Comparison of ENCODE assay signal across 8 cellular contexts in the genomic region with DNA sequence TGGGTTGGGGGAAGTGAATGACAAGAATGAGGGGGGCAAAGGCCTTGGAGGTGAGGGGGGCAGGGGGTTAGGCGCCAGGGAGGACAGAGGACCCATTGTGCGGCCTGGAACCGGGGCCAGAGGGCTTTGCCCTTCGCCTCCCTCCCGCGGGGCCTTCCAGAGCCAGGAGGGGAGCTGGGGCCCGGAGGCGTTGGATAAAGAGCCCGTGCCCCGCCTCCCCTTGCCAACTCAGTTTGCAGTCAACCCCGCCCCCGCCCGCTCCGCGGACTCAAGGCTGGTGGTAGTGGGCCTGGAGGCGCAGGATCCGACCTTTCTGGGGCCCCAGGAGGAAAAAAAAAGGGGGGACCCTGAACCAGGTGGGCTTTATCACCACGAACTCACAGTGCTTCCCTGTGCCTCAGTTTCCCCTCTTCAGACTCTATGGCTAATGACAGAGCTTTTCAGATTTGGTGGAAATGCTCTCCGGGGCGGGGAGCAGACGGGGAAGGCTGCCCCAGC. TPM values are rescaled to one million over a fixed set of nuclear protein-coding genes. Genes with fewer than 3 reads are reported as not detected.
DNase-seq lines count a peak whose midpoint lies in the region; ATAC-seq and TF ChIP-seq lines count a peak whose summit lies in the region.

No MANE protein-coding gene starts in this region.

- peak overlapping the region; percentile 91 for H2BK15ac ChIP-seq in IMR-90 (ENCODE audit: low read depth, low read length)

- no peaks in the 10 kb centered on the region for H3K9me3 Mint-ChIP-seq in activated naive CD8-positive, alpha-beta T cell treated with anti-CD3 and anti-CD28 coated beads for 36 hours

- H3K9me3 ChIP-seq in IMR-90 (ENCODE audit: control insufficient read depth, insufficient read depth, low read length) (no peaks in the 10 kb centered on the region), iPS-18a (ENCODE audit: control insufficient read depth, low read depth, low read length) (no peaks in the 10 kb centered on the region)

- H3K9ac ChIP-seq in IMR-90 (ENCODE audit: low read depth, low read length): peak overlapping the region; percentile 60
- H3K9ac ChIP-seq in iPS-18a (ENCODE audit: low read length): peak overlapping the region; percentile 23

- intact Hi-C loops in IMR-90 (cut with micrococcal nuclease): no loop called here

- peaks cover 2% of the 10 kb centered on the region for H3K36me3 Mint-ChIP-seq in activated naive CD8-positive, alpha-beta T cell treated with anti-CD3 and anti-CD28 coated beads for 36 hours

- peak overlapping the region; percentile 85; the same call in 1 of the 2 replicates for H2BK20ac ChIP-seq in IMR-90 (ENCODE audit: low read depth, low read length)

- CTCF ChIA-PET in IMR-90 (lab: Yijun Ruan, JAX): interaction anchor here (1.8 kb wide), 1 partner anchor 12 kb away, joined by 9 read pairs; no protein-coding TSS in a partner anchor

- peaks cover 14% of the 10 kb centered on the region for H3K4me1 ChIP-seq in IMR-90 (ENCODE audit: control insufficient read depth, insufficient read depth, low read length)
- H3K4me1 ChIP-seq in iPS-18a (ENCODE audit: control insufficient read depth, low read depth, low read length): peaks cover 6% of the 10 kb centered on the region

- peak overlapping the region; percentile 66 for H3K27ac ChIP-seq in IMR-90 (ENCODE audit: insufficient read depth, low read length)
- no peak overlapping the region for H3K27ac ChIP-seq in iPS-18a (ENCODE audit: low read length)

- H3K79me1 ChIP-seq in IMR-90 (ENCODE audit: low read depth in 1 of 2, low read length in 2 of 2): peaks cover 16 to 65% of the 10 kb centered on the region in 2 experiments

- peak overlapping the region; percentile 1; the same call in 1 of the 2 replicates for H4K5ac ChIP-seq in IMR-90 (ENCODE audit: low read depth, low read length)

- 30% methylated on average over 2 of the region's 21 CpGs; no CpG with 5 or more reads in 1 of the 2 experiments for WGBS in IMR-90 (ENCODE audit: extremely low coverage in 2 of 2, insufficient read length in 1 of 2), 2 experiments

- no peak overlapping the region for H3K27ac Mint-ChIP-seq in activated naive CD8-positive, alpha-beta T cell treated with anti-CD3 and anti-CD28 coated beads for 36 hours

- H3K36me3 ChIP-seq in IMR-90 (ENCODE audit: control insufficient read depth, insufficient read depth, low read length) (peaks cover 7% of the 10 kb centered on the region), iPS-18a (ENCODE audit: control insufficient read depth, low read depth, low read length) (no peaks in the 10 kb centered on the region)

- peaks cover 4% of the 10 kb centered on the region for H3K4me1 Mint-ChIP-seq in activated naive CD8-positive, alpha-beta T cell treated with anti-CD3 and anti-CD28 coated beads for 36 hours

- H2BK120ac ChIP-seq in IMR-90 (ENCODE audit: low read depth, low read length): peak overlapping the region; percentile 92; the same call in 1 of the 2 replicates

- peak overlapping the region; percentile 85 for H3K4me3 Mint-ChIP-seq in activated naive CD8-positive, alpha-beta T cell treated with anti-CD3 and anti-CD28 coated beads for 36 hours

- DNase-seq in IMR-90 (peak; percentile 67), SHP77 (lab: John Stamatoyannopoulos, UW) (no peak), A172 (ENCODE audit: low spot score) (no peak)
- peak; percentile 26 for DNase-seq in activated naive CD8-positive, alpha-beta T cell treated with anti-CD3 and anti-CD28 coated beads for 36 hours
- peak; percentile 60 for DNase-seq in stimulated activated CD4-positive, alpha-beta T cell treated with anti-CD3 and anti-CD28 coated beads, Interleukin-15, amount 100 ng/mL, for 24 hours
- DNase-seq in stimulated activated naive CD4-positive, alpha-beta T cell (lab: John Stamatoyannopoulos, UW): no peak

- TF ChIP-seq POLR2A in IMR-90 (IDR thresholded peaks at IDR 0.05; ENCODE audit: low read depth, low read length): no peak

- H3K56ac ChIP-seq in IMR-90 (ENCODE audit: extremely low read depth, insufficient read depth, low read length): peak overlapping the region; percentile 76

- H2AK9ac ChIP-seq in IMR-90 (replicated peaks; ENCODE audit: low read depth, low read length, poor library complexity): peak overlapping the region; percentile 83

- peak overlapping the region; percentile 95 to 97 for H4K8ac ChIP-seq in IMR-90 (ENCODE audit: low read depth in 2 of 2, low read length in 2 of 2)

- H2AK5ac ChIP-seq in IMR-90 (ENCODE audit: low read depth, low read length): peak overlapping the region; percentile 96

- no peak for TF ChIP-seq CTCF in IMR-90 (conservative IDR thresholded peaks at IDR 0.05; ENCODE audit: low read depth, low read length)

- ATAC-seq in IMR-90 (ENCODE audit: low read depth) (no peak), GM18861 (IDR thresholded peaks at IDR 0.05; ENCODE audit: unreplicated experiment) (no peak)

- BruUV-seq in IMR-90 (replicated peaks; lab: Mats Ljungman, UMichigan): no TSS peak

- peak overlapping the region; percentile 96 for H4K91ac ChIP-seq in IMR-90 (ENCODE audit: insufficient read depth, low read depth, low read length)

- H2BK5ac ChIP-seq in IMR-90 (ENCODE audit: low read depth, low read length, poor library complexity, severe bottlenecking): peak overlapping the region; percentile 81

- peak overlapping the region; percentile 18 for H3K18ac ChIP-seq in IMR-90 (ENCODE audit: low read depth, low read length)

- in situ Hi-C loops in IMR-90 (cut with MboI; ENCODE audit: low sequenced_read_pairs): no loop called here

- peak overlapping the region; percentile 84 for H3K14ac ChIP-seq in IMR-90 (replicated peaks; ENCODE audit: low read depth, low read length)

- TF ChIP-seq RAD21 in IMR-90 (IDR thresholded peaks at IDR 0.05; ENCODE audit: low read length): no peak

- H4K20me1 ChIP-seq in IMR-90 (ENCODE audit: insufficient read depth, low read length): peaks cover 16% of the 10 kb centered on the region

- no peaks in the 10 kb centered on the region for H3K27me3 Mint-ChIP-seq in activated naive CD8-positive, alpha-beta T cell treated with anti-CD3 and anti-CD28 coated beads for 36 hours

- POLR2A ChIA-PET in IMR-90 (lab: Charles Lee; ENCODE audit: unreplicated experiment): no interaction called here

- peak overlapping the region; percentile 96 for H3K23ac ChIP-seq in IMR-90 (ENCODE audit: low read depth, low read length)

- H3K4me2 ChIP-seq in IMR-90 (ENCODE audit: low read depth, low read length): peak overlapping the region; percentile 98

- peak overlapping the region; percentile 89 for H2AFZ ChIP-seq in IMR-90 (replicated peaks; ENCODE audit: low read length, poor library complexity)

- H3K4me3 ChIP-seq in IMR-90 (ENCODE audit: insufficient read depth, low read depth, low read length) (peak overlapping the region; percentile 80), iPS-18a (ENCODE audit: low read length) (peak overlapping the region; percentile 70)

- peak overlapping the region; percentile 95 for H3K4ac ChIP-seq in IMR-90 (ENCODE audit: low read depth, low read length)

- H3K9me1 ChIP-seq in IMR-90 (ENCODE audit: insufficient read depth, low read length): peaks cover 9% of the 10 kb centered on the region

- no peaks in the 10 kb centered on the region for H3K27me3 ChIP-seq in IMR-90 (ENCODE audit: control insufficient read depth, insufficient read depth, low read length)
- H3K27me3 ChIP-seq in iPS-18a (ENCODE audit: control insufficient read depth, insufficient read depth, low read length): peaks cover 55% of the 10 kb centered on the region

- dilution Hi-C loops in IMR-90 (cut with HindIII; ENCODE audit: low sequenced_read_pairs, unreplicated experiment): no loop called here

TF ChIP-seq in IMR-90, 13 proteins besides CTCF, POLR2A, EP300 and RAD21:
- TF ChIP-seq CEBPB (IDR thresholded peaks at IDR 0.05; ENCODE audit: low read depth, low read length) (no peak), NFE2L2 (IDR thresholded peaks at IDR 0.05; ENCODE audit: low read depth, low read length) (no peak), FOS (IDR thresholded peaks at IDR 0.05; ENCODE audit: low read depth, low read length) (no peak)
- TF ChIP-seq, protein P1, sequence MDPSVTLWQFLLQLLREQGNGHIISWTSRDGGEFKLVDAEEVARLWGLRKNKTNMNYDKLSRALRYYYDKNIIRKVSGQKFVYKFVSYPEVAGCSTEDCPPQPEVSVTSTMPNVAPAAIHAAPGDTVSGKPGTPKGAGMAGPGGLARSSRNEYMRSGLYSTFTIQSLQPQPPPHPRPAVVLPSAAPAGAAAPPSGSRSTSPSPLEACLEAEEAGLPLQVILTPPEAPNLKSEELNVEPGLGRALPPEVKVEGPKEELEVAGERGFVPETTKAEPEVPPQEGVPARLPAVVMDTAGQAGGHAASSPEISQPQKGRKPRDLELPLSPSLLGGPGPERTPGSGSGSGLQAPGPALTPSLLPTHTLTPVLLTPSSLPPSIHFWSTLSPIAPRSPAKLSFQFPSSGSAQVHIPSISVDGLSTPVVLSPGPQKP (IDR thresholded peaks at IDR 0.05; ENCODE audit: borderline replicate concordance, low read depth, low read length): no peak

RNA-seq across cellular contexts. Expression of gene SPHK1, which starts 2.1 kb away (rescaled TPM):
- 44.4 and 45.8 TPM in 2 replicates for total RNA-seq in IMR-90 (2012; rRNA removed)
- polyA plus RNA-seq in IMR-90 (2012; rRNA removed): 82.7 and 94.2 TPM in 2 replicates
- 89.5 and 99.7 TPM in 2 replicates for polyA plus RNA-seq in IMR-90 (2012; cell fraction: cytosol; rRNA removed)
- polyA plus RNA-seq in IMR-90 (2012; cell fraction: nucleus; rRNA removed; ENCODE audit: low replicate concordance): 571 and 890 TPM in 2 replicates
- total RNA-seq in activated naive CD8-positive, alpha-beta T cell treated with anti-CD3 and anti-CD28 coated beads for 36 hours: 10 to 100 TPM; 10.9 to 12.0 TPM
- 31.6 and 38.1 TPM in 2 replicates for total RNA-seq in A172 (2014; rRNA removed; shearing (Covaris generic))

RNA-seq across cellular contexts. Expression of gene PRPSAP1, which starts 28.6 kb away (rescaled TPM):
- 29.2 and 34.4 TPM in 2 replicates for total RNA-seq in IMR-90 (2012; rRNA removed)
- 38.6 and 48.6 TPM in 2 replicates for polyA plus RNA-seq in IMR-90 (2012; rRNA removed)
- polyA plus RNA-seq in IMR-90 (2012; cell fraction: cytosol; rRNA removed): 29.6 and 34.4 TPM in 2 replicates
- polyA plus RNA-seq in IMR-90 (2012; cell fraction: nucleus; rRNA removed; ENCODE audit: low replicate concordance): 40.4 and 135 TPM in 2 replicates
- total RNA-seq in activated naive CD8-positive, alpha-beta T cell treated with anti-CD3 and anti-CD28 coated beads for 36 hours: 10 to 100 TPM; 30.9 to 31.3 TPM
- 33.8 and 49.7 TPM in 2 replicates for total RNA-seq in A172 (2014; rRNA removed; shearing (Covaris generic))

Comparison
In these comparisons a context has a peak if more than half of its experiments do, and no peak if none do; other contexts are left out.
1. DNase-seq: peak in IMR-90 (single experiment), activated naive CD8-positive, alpha-beta T cell treated with anti-CD3 and anti-CD28 coated beads for 36 hours (single experiment) and stimulated activated CD4-positive, alpha-beta T cell treated with anti-CD3 and anti-CD28 coated beads, Interleukin-15, amount 100 ng/mL, for 24 hours (single experiment); none in stimulated activated naive CD4-positive, alpha-beta T cell (0 of 6), SHP77 (0 of 2) and A172 (single experiment).